In the genomic region with DNA sequence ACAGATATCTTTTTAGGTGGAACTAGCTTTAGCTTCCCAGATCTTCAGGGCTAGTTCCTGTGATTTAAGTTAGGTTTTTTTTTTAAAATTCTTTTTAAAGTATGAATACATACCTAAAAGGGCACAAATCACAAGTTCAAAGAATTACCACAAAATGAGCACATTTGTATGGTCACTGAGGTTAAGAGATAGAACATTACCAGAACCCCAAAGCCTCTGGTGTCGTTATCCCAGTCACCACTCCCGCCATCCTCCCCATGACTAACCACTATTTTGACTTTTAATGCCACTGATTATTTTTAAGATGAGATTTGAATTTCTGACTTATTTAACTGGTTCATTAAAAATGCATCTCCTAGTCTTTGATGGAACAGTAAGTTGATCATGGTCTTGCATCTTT, we compare ENCODE assay signal across 19 cellular contexts. TPM values are rescaled to one million over a fixed set of nuclear protein-coding genes. Genes with fewer than 3 reads are reported as not detected.
A peak's percentile ranks its signal among the peaks of the same experiment; 100 is the strongest.
DNase-seq lines count a peak whose midpoint lies in the region; ATAC-seq and TF ChIP-seq lines count a peak whose summit lies in the region.
"Had no signal": no experiment of that assay in that cellular context is flagged by ENCODE, and none has a peak within 500 bp of the region (broad histone marks: within the 10 kb centered on the region; RNA-seq: fewer than 3 reads in every experiment).

No MANE protein-coding gene starts in this region.

- H3K4me2 ChIP-seq in Loucy (ENCODE audit: low read depth, low read length, poor library complexity, severe bottlenecking): peak overlapping the region; percentile 99

- H3K27me3 Mint-ChIP-seq in activated CD4-positive, alpha-beta T cell treated with anti-CD3 and anti-CD28 coated beads for 36 hours: no peaks in the 10 kb centered on the region
- H3K27me3 Mint-ChIP-seq in activated naive CD8-positive, alpha-beta T cell treated with anti-CD3 and anti-CD28 coated beads, Interleukin-2, amount 50 U/mL, for 24 hours: no peaks in the 10 kb centered on the region
- H3K27me3 Mint-ChIP-seq: stimulated activated memory B cell treated with anti-CD40 and anti-IgM and Interleukin-4, amounts not matched to agents 10 μg/mL and 1 μg/mL and 100 μg/mL, for 72 hours had no signal

- peak overlapping the region; percentile 19 for H3K27ac ChIP-seq in psoas muscle
- no peak overlapping the region for H3K27ac ChIP-seq in tibial nerve
- H3K27ac ChIP-seq: upper lobe of right lung had no signal

- DNase-seq in activated CD4-positive, alpha-beta T cell treated with anti-CD3 and anti-CD28 coated beads for 36 hours: no peak
- DNase-seq in activated CD4-positive, alpha-beta T cell treated with anti-CD3 and anti-CD28 coated beads for 1 hour: no peak
- no peak for DNase-seq in activated naive CD8-positive, alpha-beta T cell treated with anti-CD3 and anti-CD28 coated beads, Interleukin-2, amount 50 U/mL, for 24 hours
- DNase-seq in psoas muscle: no peak
- no peak for DNase-seq in tibial nerve (ENCODE audit: low spot score in 2 of 2)
- no peak for DNase-seq in GM19240 (ENCODE audit: insufficient read length, low spot score)
- no peak for DNase-seq in omental fat pad (ENCODE audit: low spot score)
- DNase-seq: 8988T, amygdala, cortex of kidney, glutamatergic neuron, HCEC 1CT, mesendoderm, MG63, NCI-H187, NCI-H524, upper lobe of right lung had no signal

- TF ChIP-seq CTCF in Loucy (conservative IDR thresholded peaks at IDR 0.05; ENCODE audit: low read length): no peak
- no peak for TF ChIP-seq CTCF in psoas muscle (IDR thresholded peaks at IDR 0.05)
- TF ChIP-seq CTCF in tibial nerve (IDR thresholded peaks at IDR 0.05): no peak
- TF ChIP-seq CTCF in omental fat pad (IDR thresholded peaks at IDR 0.05): no peak

- H3K36me3 Mint-ChIP-seq in activated CD4-positive, alpha-beta T cell treated with anti-CD3 and anti-CD28 coated beads for 36 hours (ENCODE audit: low read depth): peaks cover 78% of the 10 kb centered on the region
- peaks cover 76% of the 10 kb centered on the region for H3K36me3 Mint-ChIP-seq in activated naive CD8-positive, alpha-beta T cell treated with anti-CD3 and anti-CD28 coated beads, Interleukin-2, amount 50 U/mL, for 24 hours (ENCODE audit: low read depth)

- peak overlapping the region; percentile 63 for H3K27ac Mint-ChIP-seq in activated CD4-positive, alpha-beta T cell treated with anti-CD3 and anti-CD28 coated beads for 36 hours
- peak overlapping the region; percentile 81 for H3K27ac Mint-ChIP-seq in activated naive CD8-positive, alpha-beta T cell treated with anti-CD3 and anti-CD28 coated beads, Interleukin-2, amount 50 U/mL, for 24 hours
- H3K27ac Mint-ChIP-seq: stimulated activated memory B cell treated with anti-CD40 and anti-IgM and Interleukin-4, amounts not matched to agents 10 μg/mL and 1 μg/mL and 100 μg/mL, for 72 hours had no signal

- no peak for ATAC-seq in activated CD4-positive, alpha-beta T cell treated with anti-CD3 and anti-CD28 coated beads for 36 hours
- peak; percentile 55 for ATAC-seq in activated naive CD8-positive, alpha-beta T cell treated with anti-CD3 and anti-CD28 coated beads, Interleukin-2, amount 50 U/mL, for 24 hours
- no peak for ATAC-seq in psoas muscle
- no peak for ATAC-seq in omental fat pad (ENCODE audit: low FRiP score)
- ATAC-seq: stimulated activated memory B cell treated with anti-CD40 and anti-IgM and Interleukin-4, amounts not matched to agents 10 μg/mL and 1 μg/mL and 100 μg/mL, for 72 hours; upper lobe of right lung had no signal

- H2AFZ ChIP-seq in Loucy (ENCODE audit: low read length): no peak overlapping the region

- H3K9ac ChIP-seq in Loucy (ENCODE audit: low read depth, low read length, poor library complexity, severe bottlenecking): peak overlapping the region; percentile 100

- no peaks in the 10 kb centered on the region for H3K9me3 Mint-ChIP-seq in activated CD4-positive, alpha-beta T cell treated with anti-CD3 and anti-CD28 coated beads for 36 hours (ENCODE audit: low read depth)
- H3K9me3 Mint-ChIP-seq in activated naive CD8-positive, alpha-beta T cell treated with anti-CD3 and anti-CD28 coated beads, Interleukin-2, amount 50 U/mL, for 24 hours: no peaks in the 10 kb centered on the region
- H3K9me3 Mint-ChIP-seq: stimulated activated memory B cell treated with anti-CD40 and anti-IgM and Interleukin-4, amounts not matched to agents 10 μg/mL and 1 μg/mL and 100 μg/mL, for 72 hours had no signal

- CTCF ChIA-PET in activated CD4-positive, alpha-beta T cell treated with anti-CD3 and anti-CD28 coated beads for 36 hours (lab: Charles Lee): interaction anchor here (0.6 kb wide), 1 partner anchor 215 kb away, joined by 3 read pairs; no protein-coding TSS in a partner anchor

- H4K20me1 ChIP-seq in Loucy (ENCODE audit: insufficient read depth, low read length, poor library complexity, severe bottlenecking): peaks cover 99% of the 10 kb centered on the region

- peaks cover 2% of the 10 kb centered on the region for H3K27me3 ChIP-seq in Loucy (ENCODE audit: insufficient read depth, low read length, poor library complexity, severe bottlenecking)
- no peaks in the 10 kb centered on the region for H3K27me3 ChIP-seq in psoas muscle (ENCODE audit: insufficient read depth in 3 of 3, low read length in 2 of 3)
- H3K27me3 ChIP-seq in tibial nerve: no peaks in the 10 kb centered on the region
- H3K27me3 ChIP-seq: MG63, upper lobe of right lung had no signal

- POLR2A ChIA-PET in activated CD4-positive, alpha-beta T cell treated with anti-CD3 and anti-CD28 coated beads for 36 hours (lab: Charles Lee): no interaction called here

- no peak for TF ChIP-seq POLR2A in tibial nerve (IDR thresholded peaks at IDR 0.05)

- H3K9me3 ChIP-seq in Loucy (ENCODE audit: insufficient read depth, low read depth, low read length) (no peaks in the 10 kb centered on the region), psoas muscle (no peaks in the 10 kb centered on the region), tibial nerve (no peaks in the 10 kb centered on the region)
- H3K9me3 ChIP-seq: MG63, upper lobe of right lung had no signal

- WGBS in psoas muscle, 3 donors: 53 to 91% (median 70%) methylated on average over 2 of the region's 2 CpGs
- 85 to 88% methylated on average over 2 of the region's 2 CpGs for WGBS in tibial nerve, 2 donors

- H3K4me3 ChIP-seq in Loucy (ENCODE audit: low read length, poor library complexity, severe bottlenecking): peak overlapping the region; percentile 100
- H3K4me3 ChIP-seq in psoas muscle: no peak overlapping the region
- no peak overlapping the region for H3K4me3 ChIP-seq in tibial nerve
- H3K4me3 ChIP-seq: MG63, upper lobe of right lung had no signal

- H3K4me1 ChIP-seq in Loucy (ENCODE audit: insufficient read depth, low read length, poor library complexity, severe bottlenecking) (peaks cover 21% of the 10 kb centered on the region), psoas muscle (peaks cover 13% of the 10 kb centered on the region), tibial nerve (peaks cover 0 to 52% (median 8%) of the 10 kb centered on the region in 4 donors)

- peaks cover 74% of the 10 kb centered on the region for H3K36me3 ChIP-seq in Loucy (ENCODE audit: insufficient read depth, low read length)
- peaks cover 0 to 30% of the 10 kb centered on the region in 2 donors for H3K36me3 ChIP-seq in psoas muscle (ENCODE audit: insufficient read depth in 1 of 2, low read depth in 1 of 2)
- peaks cover 0 to 17% (median 0%) of the 10 kb centered on the region in 3 donors for H3K36me3 ChIP-seq in tibial nerve

- H3K4me1 Mint-ChIP-seq in activated CD4-positive, alpha-beta T cell treated with anti-CD3 and anti-CD28 coated beads for 36 hours: peaks cover 47% of the 10 kb centered on the region
- H3K4me1 Mint-ChIP-seq in activated naive CD8-positive, alpha-beta T cell treated with anti-CD3 and anti-CD28 coated beads, Interleukin-2, amount 50 U/mL, for 24 hours: peaks cover 59% of the 10 kb centered on the region

- H3K9me2 ChIP-seq in Loucy (replicated peaks; ENCODE audit: low read depth, low read length): no peaks in the 10 kb centered on the region

- H3K4me3 Mint-ChIP-seq in activated CD4-positive, alpha-beta T cell treated with anti-CD3 and anti-CD28 coated beads for 36 hours: peak overlapping the region; percentile 98
- peak overlapping the region; percentile 94 for H3K4me3 Mint-ChIP-seq in activated naive CD8-positive, alpha-beta T cell treated with anti-CD3 and anti-CD28 coated beads, Interleukin-2, amount 50 U/mL, for 24 hours
- H3K4me3 Mint-ChIP-seq: stimulated activated memory B cell treated with anti-CD40 and anti-IgM and Interleukin-4, amounts not matched to agents 10 μg/mL and 1 μg/mL and 100 μg/mL, for 72 hours had no signal

- no peak for TF ChIP-seq EP300 in tibial nerve (IDR thresholded peaks at IDR 0.05)

- intact Hi-C loops in activated CD4-positive, alpha-beta T cell treated with anti-CD3 and anti-CD28 coated beads for 36 hours (cut with DNase I, micrococcal nuclease): loop anchor here (2.0 to 10.0 kb wide), 5 partner anchors 13 to 1935 kb away; a partner anchor contains a TSS
- intact Hi-C loops in psoas muscle (cut with DNase I): loop anchor here in 1 of 2 donors (10.0 kb wide), 1 partner anchor 215 kb away; a partner anchor contains a TSS

- no peaks in the 10 kb centered on the region for H3F3A ChIP-seq in Loucy (ENCODE audit: low read depth)

- peaks cover 99% of the 10 kb centered on the region for H3K79me2 ChIP-seq in Loucy (ENCODE audit: insufficient read depth, low read length)

RNA-seq across cellular contexts. Expression of a gene that starts 5.4 kb away (rescaled TPM):
- total RNA-seq in activated CD4-positive, alpha-beta T cell treated with anti-CD3 and anti-CD28 coated beads for 36 hours: 1,000 to 10,000 TPM; 1,263 to 1,446 TPM
- 100 to 1,000 TPM; 246 to 372 (median 319) TPM for total RNA-seq in psoas muscle
- 100 to 1,000 TPM; 234 to 339 (median 237) TPM for polyA plus RNA-seq in psoas muscle
- total RNA-seq in tibial nerve: 100 to 1,000 TPM; 103 to 183 (median 152) TPM
- total RNA-seq in omental fat pad: 100 to 1,000 TPM; 174 to 270 (median 207) TPM

RNA-seq across cellular contexts. Expression of a gene that starts 30.0 kb away (rescaled TPM):
- 10 to 100 TPM; 17.6 to 18.3 TPM for total RNA-seq in activated CD4-positive, alpha-beta T cell treated with anti-CD3 and anti-CD28 coated beads for 36 hours
- total RNA-seq in psoas muscle: 10 to 100 TPM; 10.1 to 13.4 (median 10.6) TPM
- 1 to 10 TPM; 3.8 to 7.0 (median 6.1) TPM for polyA plus RNA-seq in psoas muscle
- total RNA-seq in tibial nerve: 10 to 100 TPM; 15.3 to 27.8 (median 19.4) TPM
- 10 to 100 TPM; 15.7 to 35.0 (median 25.1) TPM for total RNA-seq in omental fat pad
